In the genomic region with DNA sequence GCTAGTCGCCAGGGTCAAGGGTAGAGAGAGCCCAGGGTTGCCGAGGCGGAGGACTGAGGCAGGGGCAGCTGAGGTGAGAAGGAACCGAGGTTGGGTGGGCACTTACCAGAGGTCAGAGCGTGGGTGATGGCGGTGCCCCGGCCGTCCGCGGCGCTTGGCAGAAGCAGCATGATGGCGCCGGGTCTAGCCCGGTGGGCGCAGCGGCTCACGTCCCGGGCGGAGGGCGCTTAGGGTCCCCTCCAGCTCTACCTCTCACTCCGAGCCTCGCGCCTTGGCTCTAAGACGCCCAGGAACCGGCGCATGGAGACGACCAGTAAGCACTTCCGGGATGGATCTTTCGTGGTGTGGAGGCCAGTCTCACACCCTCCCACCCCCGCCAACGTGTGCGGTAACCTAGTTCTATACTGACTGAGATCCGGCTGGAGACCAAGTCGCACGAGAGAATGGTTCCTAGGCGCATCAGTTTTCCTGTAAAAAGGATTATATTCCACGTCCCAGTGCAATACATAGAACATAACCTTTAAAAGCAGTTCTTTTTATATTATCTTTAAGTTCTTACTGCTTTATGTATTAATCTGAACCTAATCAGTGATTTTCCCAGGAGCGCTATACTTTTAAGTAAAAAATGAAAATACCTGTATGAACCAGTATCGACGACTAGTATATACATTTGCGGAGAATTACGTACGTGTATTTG, we compare ENCODE assay signal across 1 cellular context.
TF ChIP-seq lines count a peak whose summit lies in the region.

A gene with protein sequence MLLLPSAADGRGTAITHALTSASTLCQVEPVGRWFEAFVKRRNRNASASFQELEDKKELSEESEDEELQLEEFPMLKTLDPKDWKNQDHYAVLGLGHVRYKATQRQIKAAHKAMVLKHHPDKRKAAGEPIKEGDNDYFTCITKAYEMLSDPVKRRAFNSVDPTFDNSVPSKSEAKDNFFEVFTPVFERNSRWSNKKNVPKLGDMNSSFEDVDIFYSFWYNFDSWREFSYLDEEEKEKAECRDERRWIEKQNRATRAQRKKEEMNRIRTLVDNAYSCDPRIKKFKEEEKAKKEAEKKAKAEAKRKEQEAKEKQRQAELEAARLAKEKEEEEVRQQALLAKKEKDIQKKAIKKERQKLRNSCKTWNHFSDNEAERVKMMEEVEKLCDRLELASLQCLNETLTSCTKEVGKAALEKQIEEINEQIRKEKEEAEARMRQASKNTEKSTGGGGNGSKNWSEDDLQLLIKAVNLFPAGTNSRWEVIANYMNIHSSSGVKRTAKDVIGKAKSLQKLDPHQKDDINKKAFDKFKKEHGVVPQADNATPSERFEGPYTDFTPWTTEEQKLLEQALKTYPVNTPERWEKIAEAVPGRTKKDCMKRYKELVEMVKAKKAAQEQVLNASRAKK (minus strand): TSS at position 315 of the 697 bp plus-strand sequence. CDS start 145 bp downstream, at position 170.

TF ChIP-seq in GM23338, 12 proteins besides CTCF, POLR2A, EP300 and RAD21 (continued from another document):
- TF ChIP-seq, protein P1, sequence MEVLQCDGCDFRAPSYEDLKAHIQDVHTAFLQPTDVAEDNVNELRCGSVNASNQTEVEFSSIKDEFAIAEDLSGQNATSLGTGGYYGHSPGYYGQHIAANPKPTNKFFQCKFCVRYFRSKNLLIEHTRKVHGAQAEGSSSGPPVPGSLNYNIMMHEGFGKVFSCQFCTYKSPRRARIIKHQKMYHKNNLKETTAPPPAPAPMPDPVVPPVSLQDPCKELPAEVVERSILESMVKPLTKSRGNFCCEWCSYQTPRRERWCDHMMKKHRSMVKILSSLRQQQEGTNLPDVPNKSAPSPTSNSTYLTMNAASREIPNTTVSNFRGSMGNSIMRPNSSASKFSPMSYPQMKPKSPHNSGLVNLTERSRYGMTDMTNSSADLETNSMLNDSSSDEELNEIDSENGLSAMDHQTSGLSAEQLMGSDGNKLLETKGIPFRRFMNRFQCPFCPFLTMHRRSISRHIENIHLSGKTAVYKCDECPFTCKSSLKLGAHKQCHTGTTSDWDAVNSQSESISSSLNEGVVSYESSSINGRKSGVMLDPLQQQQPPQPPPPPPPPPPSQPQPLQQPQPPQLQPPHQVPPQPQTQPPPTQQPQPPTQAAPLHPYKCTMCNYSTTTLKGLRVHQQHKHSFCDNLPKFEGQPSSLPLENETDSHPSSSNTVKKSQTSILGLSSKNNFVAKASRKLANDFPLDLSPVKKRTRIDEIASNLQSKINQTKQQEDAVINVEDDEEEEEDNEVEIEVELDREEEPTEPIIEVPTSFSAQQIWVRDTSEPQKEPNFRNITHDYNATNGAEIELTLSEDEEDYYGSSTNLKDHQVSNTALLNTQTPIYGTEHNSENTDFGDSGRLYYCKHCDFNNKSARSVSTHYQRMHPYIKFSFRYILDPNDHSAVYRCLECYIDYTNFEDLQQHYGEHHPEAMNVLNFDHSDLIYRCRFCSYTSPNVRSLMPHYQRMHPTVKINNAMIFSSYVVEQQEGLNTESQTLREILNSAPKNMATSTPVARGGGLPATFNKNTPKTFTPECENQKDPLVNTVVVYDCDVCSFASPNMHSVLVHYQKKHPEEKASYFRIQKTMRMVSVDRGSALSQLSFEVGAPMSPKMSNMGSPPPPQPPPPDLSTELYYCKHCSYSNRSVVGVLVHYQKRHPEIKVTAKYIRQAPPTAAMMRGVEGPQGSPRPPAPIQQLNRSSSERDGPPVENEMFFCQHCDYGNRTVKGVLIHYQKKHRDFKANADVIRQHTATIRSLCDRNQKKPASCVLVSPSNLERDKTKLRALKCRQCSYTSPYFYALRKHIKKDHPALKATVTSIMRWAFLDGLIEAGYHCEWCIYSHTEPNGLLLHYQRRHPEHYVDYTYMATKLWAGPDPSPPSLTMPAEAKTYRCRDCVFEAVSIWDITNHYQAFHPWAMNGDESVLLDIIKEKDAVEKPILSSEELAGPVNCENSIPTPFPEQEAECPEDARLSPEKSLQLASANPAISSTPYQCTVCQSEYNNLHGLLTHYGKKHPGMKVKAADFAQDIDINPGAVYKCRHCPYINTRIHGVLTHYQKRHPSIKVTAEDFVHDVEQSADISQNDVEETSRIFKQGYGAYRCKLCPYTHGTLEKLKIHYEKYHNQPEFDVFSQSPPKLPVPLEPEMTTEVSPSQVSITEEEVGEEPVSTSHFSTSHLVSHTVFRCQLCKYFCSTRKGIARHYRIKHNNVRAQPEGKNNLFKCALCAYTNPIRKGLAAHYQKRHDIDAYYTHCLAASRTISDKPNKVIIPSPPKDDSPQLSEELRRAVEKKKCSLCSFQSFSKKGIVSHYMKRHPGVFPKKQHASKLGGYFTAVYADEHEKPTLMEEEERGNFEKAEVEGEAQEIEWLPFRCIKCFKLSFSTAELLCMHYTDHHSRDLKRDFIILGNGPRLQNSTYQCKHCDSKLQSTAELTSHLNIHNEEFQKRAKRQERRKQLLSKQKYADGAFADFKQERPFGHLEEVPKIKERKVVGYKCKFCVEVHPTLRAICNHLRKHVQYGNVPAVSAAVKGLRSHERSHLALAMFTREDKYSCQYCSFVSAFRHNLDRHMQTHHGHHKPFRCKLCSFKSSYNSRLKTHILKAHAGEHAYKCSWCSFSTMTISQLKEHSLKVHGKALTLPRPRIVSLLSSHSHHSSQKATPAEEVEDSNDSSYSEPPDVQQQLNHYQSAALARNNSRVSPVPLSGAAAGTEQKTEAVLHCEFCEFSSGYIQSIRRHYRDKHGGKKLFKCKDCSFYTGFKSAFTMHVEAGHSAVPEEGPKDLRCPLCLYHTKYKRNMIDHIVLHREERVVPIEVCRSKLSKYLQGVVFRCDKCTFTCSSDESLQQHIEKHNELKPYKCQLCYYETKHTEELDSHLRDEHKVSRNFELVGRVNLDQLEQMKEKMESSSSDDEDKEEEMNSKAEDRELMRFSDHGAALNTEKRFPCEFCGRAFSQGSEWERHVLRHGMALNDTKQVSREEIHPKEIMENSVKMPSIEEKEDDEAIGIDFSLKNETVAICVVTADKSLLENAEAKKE (CRISPR knock-in tag; IDR thresholded peaks at IDR 0.05) = no peak
